In the genomic region with DNA sequence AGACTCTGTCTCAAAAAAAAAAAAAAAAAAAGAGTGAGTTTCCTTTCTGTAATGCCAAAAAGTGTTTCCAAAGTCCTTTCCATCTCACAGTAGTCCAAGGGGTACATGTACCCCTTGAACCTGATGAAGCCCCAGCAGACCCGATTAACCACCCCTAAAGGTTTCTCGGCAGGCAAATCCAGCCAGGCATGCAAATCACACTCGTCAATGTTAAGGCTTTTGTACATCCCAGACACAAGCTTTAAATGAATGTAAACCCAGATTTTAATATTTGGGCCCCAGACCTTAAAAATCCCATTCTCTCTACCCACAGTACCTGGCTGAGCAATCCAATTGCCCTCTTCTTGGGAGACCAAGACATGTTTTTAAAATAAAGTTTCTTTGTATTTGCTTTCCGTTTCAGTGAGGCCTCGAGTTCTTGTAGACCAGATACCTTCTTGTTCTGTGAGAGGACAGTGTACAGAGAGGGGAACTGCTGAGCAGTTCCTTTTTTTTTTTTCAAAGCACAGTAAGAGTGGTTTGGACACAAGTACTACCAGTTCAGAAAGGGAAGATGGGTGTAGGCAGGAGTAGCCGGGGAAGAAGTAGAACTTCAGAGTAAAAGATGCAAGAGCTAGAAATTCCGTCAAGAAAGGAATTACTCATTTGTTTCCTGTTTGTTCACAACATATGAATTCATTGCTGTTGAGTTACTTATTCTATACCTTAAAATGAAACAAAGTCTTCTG, we compare ENCODE assay signal across 1 cellular context.
TF ChIP-seq lines count a peak whose summit lies in the region.

A gene with protein sequence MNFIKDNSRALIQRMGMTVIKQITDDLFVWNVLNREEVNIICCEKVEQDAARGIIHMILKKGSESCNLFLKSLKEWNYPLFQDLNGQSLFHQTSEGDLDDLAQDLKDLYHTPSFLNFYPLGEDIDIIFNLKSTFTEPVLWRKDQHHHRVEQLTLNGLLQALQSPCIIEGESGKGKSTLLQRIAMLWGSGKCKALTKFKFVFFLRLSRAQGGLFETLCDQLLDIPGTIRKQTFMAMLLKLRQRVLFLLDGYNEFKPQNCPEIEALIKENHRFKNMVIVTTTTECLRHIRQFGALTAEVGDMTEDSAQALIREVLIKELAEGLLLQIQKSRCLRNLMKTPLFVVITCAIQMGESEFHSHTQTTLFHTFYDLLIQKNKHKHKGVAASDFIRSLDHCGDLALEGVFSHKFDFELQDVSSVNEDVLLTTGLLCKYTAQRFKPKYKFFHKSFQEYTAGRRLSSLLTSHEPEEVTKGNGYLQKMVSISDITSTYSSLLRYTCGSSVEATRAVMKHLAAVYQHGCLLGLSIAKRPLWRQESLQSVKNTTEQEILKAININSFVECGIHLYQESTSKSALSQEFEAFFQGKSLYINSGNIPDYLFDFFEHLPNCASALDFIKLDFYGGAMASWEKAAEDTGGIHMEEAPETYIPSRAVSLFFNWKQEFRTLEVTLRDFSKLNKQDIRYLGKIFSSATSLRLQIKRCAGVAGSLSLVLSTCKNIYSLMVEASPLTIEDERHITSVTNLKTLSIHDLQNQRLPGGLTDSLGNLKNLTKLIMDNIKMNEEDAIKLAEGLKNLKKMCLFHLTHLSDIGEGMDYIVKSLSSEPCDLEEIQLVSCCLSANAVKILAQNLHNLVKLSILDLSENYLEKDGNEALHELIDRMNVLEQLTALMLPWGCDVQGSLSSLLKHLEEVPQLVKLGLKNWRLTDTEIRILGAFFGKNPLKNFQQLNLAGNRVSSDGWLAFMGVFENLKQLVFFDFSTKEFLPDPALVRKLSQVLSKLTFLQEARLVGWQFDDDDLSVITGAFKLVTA (minus strand): TSS at position 465 of the 728 bp plus-strand sequence. CDS start 8,111 bp downstream, outside the sequence.

TF ChIP-seq in liver, 16 proteins besides CTCF, POLR2A, EP300 and RAD21 (continued from another document):
- TF ChIP-seq, protein P1, sequence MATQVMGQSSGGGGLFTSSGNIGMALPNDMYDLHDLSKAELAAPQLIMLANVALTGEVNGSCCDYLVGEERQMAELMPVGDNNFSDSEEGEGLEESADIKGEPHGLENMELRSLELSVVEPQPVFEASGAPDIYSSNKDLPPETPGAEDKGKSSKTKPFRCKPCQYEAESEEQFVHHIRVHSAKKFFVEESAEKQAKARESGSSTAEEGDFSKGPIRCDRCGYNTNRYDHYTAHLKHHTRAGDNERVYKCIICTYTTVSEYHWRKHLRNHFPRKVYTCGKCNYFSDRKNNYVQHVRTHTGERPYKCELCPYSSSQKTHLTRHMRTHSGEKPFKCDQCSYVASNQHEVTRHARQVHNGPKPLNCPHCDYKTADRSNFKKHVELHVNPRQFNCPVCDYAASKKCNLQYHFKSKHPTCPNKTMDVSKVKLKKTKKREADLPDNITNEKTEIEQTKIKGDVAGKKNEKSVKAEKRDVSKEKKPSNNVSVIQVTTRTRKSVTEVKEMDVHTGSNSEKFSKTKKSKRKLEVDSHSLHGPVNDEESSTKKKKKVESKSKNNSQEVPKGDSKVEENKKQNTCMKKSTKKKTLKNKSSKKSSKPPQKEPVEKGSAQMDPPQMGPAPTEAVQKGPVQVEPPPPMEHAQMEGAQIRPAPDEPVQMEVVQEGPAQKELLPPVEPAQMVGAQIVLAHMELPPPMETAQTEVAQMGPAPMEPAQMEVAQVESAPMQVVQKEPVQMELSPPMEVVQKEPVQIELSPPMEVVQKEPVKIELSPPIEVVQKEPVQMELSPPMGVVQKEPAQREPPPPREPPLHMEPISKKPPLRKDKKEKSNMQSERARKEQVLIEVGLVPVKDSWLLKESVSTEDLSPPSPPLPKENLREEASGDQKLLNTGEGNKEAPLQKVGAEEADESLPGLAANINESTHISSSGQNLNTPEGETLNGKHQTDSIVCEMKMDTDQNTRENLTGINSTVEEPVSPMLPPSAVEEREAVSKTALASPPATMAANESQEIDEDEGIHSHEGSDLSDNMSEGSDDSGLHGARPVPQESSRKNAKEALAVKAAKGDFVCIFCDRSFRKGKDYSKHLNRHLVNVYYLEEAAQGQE (IDR thresholded peaks at IDR 0.05) = no peak
